24 cellular contexts compared by ENCODE assay signal in genomic region chr3:93994056-93994455, GRCh38. TPM values are rescaled to one million over a fixed set of nuclear protein-coding genes. Genes with fewer than 3 reads are reported as not detected.
A peak's percentile ranks its signal among the peaks of the same experiment; 100 is the strongest.
DNase-seq lines count a peak whose midpoint lies in the region; ATAC-seq, FAIRE-seq and TF ChIP-seq lines count a peak whose summit lies in the region.
"Had no signal": no experiment of that assay in that cellular context is flagged by ENCODE, and none has a peak within 500 bp of the region (broad histone marks: within the 10 kb centered on the region; RNA-seq: fewer than 3 reads in every experiment).

No MANE protein-coding gene starts in this region.

- H3K9ac ChIP-seq in keratinocyte (ENCODE audit: control insufficient read depth, extremely low read depth, insufficient read depth, low read length), result no peak overlapping the region
- no peak overlapping the region for H3K9ac ChIP-seq in endodermal cell (ENCODE audit: extremely low read depth, low read length, poor library complexity, severe bottlenecking)

- WGBS in endodermal cell (ENCODE audit: insufficient coverage in 1 of 2, insufficient read length in 1 of 2), 2 experiments, result 89 to 100% methylated on average over 2 of the region's 3 CpGs

- in situ Hi-C loops in HAP-1 (cut with MboI; ENCODE audit: low sequenced_read_pairs), result no loop called here

- H3K4me2 ChIP-seq in keratinocyte (ENCODE audit: control insufficient read depth, extremely low read depth, insufficient read depth, low read depth, low read length), result no peak overlapping the region
- H3K4me2 ChIP-seq: A549, GM23338 had no signal

- no peaks in the 10 kb centered on the region for H4K20me1 ChIP-seq in keratinocyte (ENCODE audit: control insufficient read depth, extremely low read depth, insufficient read depth, low read length)

- H3K27ac ChIP-seq in keratinocyte (ENCODE audit: control insufficient read depth, insufficient read depth, low read length), result no peak overlapping the region
- no peak overlapping the region for H3K27ac ChIP-seq in endodermal cell (ENCODE audit: low read depth, low read length)
- H3K27ac ChIP-seq: A549, Peyer's patch, SJSA1 had no signal

- H3K9me3 ChIP-seq in keratinocyte (ENCODE audit: control insufficient read depth, low read depth, low read length), result no peaks in the 10 kb centered on the region
- H3K9me3 ChIP-seq in HAP-1, result no peaks in the 10 kb centered on the region
- H3K9me3 ChIP-seq in endodermal cell (ENCODE audit: control insufficient read depth, low read length), result no peaks in the 10 kb centered on the region
- H3K9me3 ChIP-seq: A549, Caco-2, MG63, Peyer's patch, SJSA1 had no signal

- no peaks in the 10 kb centered on the region for H3K27me3 Mint-ChIP-seq in endodermal cell (ENCODE audit: insufficient read depth)
- H3K27me3 Mint-ChIP-seq: CD4-positive, alpha-beta T cell had no signal

- no peak overlapping the region for H3K4me3 Mint-ChIP-seq in endodermal cell
- H3K4me3 Mint-ChIP-seq: CD4-positive, alpha-beta T cell; GM23338 had no signal

- H3K9me1 ChIP-seq in keratinocyte (ENCODE audit: control insufficient read depth, extremely low read depth, insufficient read depth, low read length), result no peaks in the 10 kb centered on the region

- no peaks in the 10 kb centered on the region for H3K9me3 Mint-ChIP-seq in endodermal cell
- H3K9me3 Mint-ChIP-seq: CD4-positive, alpha-beta T cell; GM23338 had no signal

- dilution Hi-C loops in keratinocyte (cut with MboI; ENCODE audit: extremely low pct_ligation_motif_present, low sequenced_read_pairs), result no loop called here

- H3K36me3 ChIP-seq in keratinocyte (ENCODE audit: control insufficient read depth in 2 of 2, extremely low read depth in 1 of 2, insufficient read depth in 2 of 2, low read length in 2 of 2) (no peaks in the 10 kb centered on the region), HAP-1 (replicated peaks) (no peaks in the 10 kb centered on the region), endodermal cell (ENCODE audit: control insufficient read depth, insufficient read depth, low read length) (peaks cover 8% of the 10 kb centered on the region)
- H3K36me3 ChIP-seq: MG63, Peyer's patch, SJSA1 had no signal

- H3K79me2 ChIP-seq in keratinocyte (ENCODE audit: control insufficient read depth, insufficient read depth, low read length), result peaks cover 2% of the 10 kb centered on the region

- H3K27ac Mint-ChIP-seq in endodermal cell, result no peak overlapping the region
- H3K27ac Mint-ChIP-seq: CD4-positive, alpha-beta T cell; GM23338 had no signal

- H3K4me1 Mint-ChIP-seq in endodermal cell, result no peaks in the 10 kb centered on the region

- FAIRE-seq in keratinocyte (lab: Jason Lieb, UNC), result peak; percentile 34
- FAIRE-seq: A549, GM12878, GM19239, HepG2 had no signal

- H3K36me3 Mint-ChIP-seq in endodermal cell (ENCODE audit: low read depth), result peaks cover 19% of the 10 kb centered on the region

- H3K27me3 ChIP-seq in keratinocyte (ENCODE audit: control insufficient read depth, extremely low read depth, insufficient read depth, low read length), result no peaks in the 10 kb centered on the region
- H3K27me3 ChIP-seq in HAP-1 (ENCODE audit: low read depth), result no peaks in the 10 kb centered on the region
- no peaks in the 10 kb centered on the region for H3K27me3 ChIP-seq in endodermal cell (ENCODE audit: control insufficient read depth, insufficient read depth, low read length, poor library complexity, severe bottlenecking)
- H3K27me3 ChIP-seq: MG63, Peyer's patch, SJSA1 had no signal

- ATAC-seq in HG03457 (IDR thresholded peaks at IDR 0.05; ENCODE audit: unreplicated experiment), result no peak
- ATAC-seq: A549, GM12878, GM23338, HepG2 had no signal

- H2AFZ ChIP-seq in keratinocyte (ENCODE audit: control insufficient read depth, low read length), result no peak overlapping the region
- H2AFZ ChIP-seq: GM23338 had no signal

- H3K4me3 ChIP-seq in choroid plexus epithelial cell (ENCODE audit: low read depth, low read length), result no peak overlapping the region
- H3K4me3 ChIP-seq in keratinocyte (ENCODE audit: control insufficient read depth in 2 of 3, extremely low read depth in 1 of 3, insufficient read depth in 2 of 3, low read depth in 1 of 3, low read length in 3 of 3), result no peak overlapping the region
- no peak overlapping the region for H3K4me3 ChIP-seq in HAP-1
- H3K4me3 ChIP-seq in endodermal cell (ENCODE audit: low read length), result no peak overlapping the region
- H3K4me3 ChIP-seq: A549, GM12878, GM23338, MG63, Peyer's patch, SJSA1 had no signal

- no peaks in the 10 kb centered on the region for H3K4me1 ChIP-seq in keratinocyte (ENCODE audit: control insufficient read depth, extremely low read depth, insufficient read depth, low read length)
- H3K4me1 ChIP-seq in HAP-1, result no peaks in the 10 kb centered on the region; the same call in 1 of the 2 replicates
- no peaks in the 10 kb centered on the region for H3K4me1 ChIP-seq in endodermal cell (ENCODE audit: control insufficient read depth, insufficient read depth, low read length)
- H3K4me1 ChIP-seq: A549, Caco-2, Peyer's patch had no signal

- DNase-seq in ELR (ENCODE audit: low read depth), result peak; percentile 12
- peak; percentile 5 for DNase-seq in M059J (ENCODE audit: low read depth)
- DNase-seq in choroid plexus epithelial cell (ENCODE audit: low read depth), result peak; percentile 53
- no peak for DNase-seq in keratinocyte (ENCODE audit: low read depth, low spot score)
- DNase-seq in HAP-1 (ENCODE audit: low spot score in 2 of 2), result no peak
- DNase-seq in endodermal cell, result no peak
- DNase-seq: Caco-2; CD4-positive, alpha-beta T cell; GF-D8; KG1; MG63; NCI-H1105; NCI-H1694; NK-92 treated with Interleukin-12 subunit alpha and Interleukin-12 subunit beta, amount 100 ng/mL, for 24 hours; Peyer's patch had no signal

- TF ChIP-seq CTCF in choroid plexus epithelial cell (conservative IDR thresholded peaks at IDR 0.05; ENCODE audit: low read depth, low read length), result no peak
- TF ChIP-seq CTCF in keratinocyte (optimal IDR thresholded peaks at IDR 0.05 in 1 of 3, IDR thresholded peaks at IDR 0.05 in 1 of 3, conservative IDR thresholded peaks at IDR 0.05 in 1 of 3; ENCODE audit: extremely low read depth in 1 of 3, insufficient read depth in 2 of 3, low read length in 3 of 3), result no peak
- no peak for TF ChIP-seq CTCF in endodermal cell (conservative IDR thresholded peaks at IDR 0.05)

RNA-seq across cellular contexts. Expression of gene ARL13B, which starts 14.1 kb away (rescaled TPM):
- total RNA-seq in M059J (2014; rRNA removed; shearing (Covaris generic)), result 15.3 and 20.9 TPM in 2 replicates
- polyA plus RNA-seq in keratinocyte, result 4.7 to 6.8 TPM (median 5.4 TPM) in 3 replicates
- 13.9 TPM for polyA plus RNA-seq in keratinocyte (2011; ENCODE audit: low read depth)
- 2.4 and 3.3 TPM in 2 replicates for polyA plus RNA-seq in keratinocyte (2011; cell fraction: cytosol; rRNA removed)
- 5.8 and 8.3 TPM in 2 replicates for polyA plus RNA-seq in keratinocyte (2011; cell fraction: nucleus; rRNA removed)
- 3.6 and 5.7 TPM in 2 replicates for polyA plus RNA-seq in keratinocyte (2012; ENCODE audit: low replicate concordance)
- polyA minus RNA-seq in keratinocyte, result 1.5 to 2.3 TPM (median 1.5 TPM) in 3 replicates
- 7.9 TPM for polyA minus RNA-seq in keratinocyte (2011; cell fraction: cytosol; rRNA and poly(A)+ RNA removed)
- polyA minus RNA-seq in keratinocyte (2011; cell fraction: nucleus; rRNA and poly(A)+ RNA removed), result 4.4 and 5.0 TPM in 2 replicates
- 10 to 100 TPM; 17.2 to 23.9 TPM for total RNA-seq in endodermal cell
- 16.0 TPM for polyA plus RNA-seq in endodermal cell (2013, experiment 1 of 2)
- polyA plus RNA-seq in endodermal cell (2013, experiment 2 of 2), result 15.8 TPM

RNA-seq across cellular contexts. Expression of gene PROS1, which starts 20.4 kb away (rescaled TPM):
- 4.0 and 4.5 TPM in 2 replicates for total RNA-seq in M059J (2014; rRNA removed; shearing (Covaris generic))
- 1.5 to 6.7 TPM (median 3.8 TPM) in 3 replicates for polyA plus RNA-seq in keratinocyte
- polyA plus RNA-seq in keratinocyte (2011; ENCODE audit: low read depth), result 12.9 TPM
- polyA plus RNA-seq in keratinocyte (2011; cell fraction: cytosol; rRNA removed), result 1.6 and 3.7 TPM in 2 replicates
- 7.0 and 7.9 TPM in 2 replicates for polyA plus RNA-seq in keratinocyte (2011; cell fraction: nucleus; rRNA removed)
- polyA plus RNA-seq in keratinocyte (2012; ENCODE audit: low replicate concordance), result 1.8 and 6.2 TPM in 2 replicates
- polyA minus RNA-seq in keratinocyte, result 1.9 to 4.1 TPM in 2 of 3 replicates, not detected in the other
- 2.9 TPM for polyA minus RNA-seq in keratinocyte (2011; cell fraction: cytosol; rRNA and poly(A)+ RNA removed)
- polyA minus RNA-seq in keratinocyte (2011; cell fraction: nucleus; rRNA and poly(A)+ RNA removed), result 4.0 and 7.8 TPM in 2 replicates
- total RNA-seq in endodermal cell, result 10 to 100 TPM in 1 of 2 donors, 1 to 10 TPM in 1; 8.8 to 52.4 TPM
- polyA plus RNA-seq in endodermal cell (2013, experiment 1 of 2), result 15.4 TPM
- 19.5 TPM for polyA plus RNA-seq in endodermal cell (2013, experiment 2 of 2)
- total RNA-seq: CD4-positive, alpha-beta T cell had no signal
- polyA plus RNA-seq: GM12878 had no signal

RNA-seq across cellular contexts. Expression of gene STX19, which starts 34.3 kb away (rescaled TPM):
- not detected in 2 replicates for total RNA-seq in M059J (2014; rRNA removed; shearing (Covaris generic))
- polyA plus RNA-seq in keratinocyte, result 0.16 to 0.30 TPM (median 0.28 TPM) in 3 replicates
- polyA plus RNA-seq in keratinocyte (2011; ENCODE audit: low read depth), result 4.9 TPM
- 0.21 and 0.34 TPM in 2 replicates for polyA plus RNA-seq in keratinocyte (2011; cell fraction: cytosol; rRNA removed)
- 0.12 and 0.31 TPM in 2 replicates for polyA plus RNA-seq in keratinocyte (2011; cell fraction: nucleus; rRNA removed)
- 0.13 and 2.4 TPM in 2 replicates for polyA plus RNA-seq in keratinocyte (2012; ENCODE audit: low replicate concordance)
- polyA minus RNA-seq in keratinocyte, result not detected in 3 replicates
- not detected for polyA minus RNA-seq in keratinocyte (2011; cell fraction: cytosol; rRNA and poly(A)+ RNA removed)
- not detected in 2 replicates for polyA minus RNA-seq in keratinocyte (2011; cell fraction: nucleus; rRNA and poly(A)+ RNA removed)
- total RNA-seq in endodermal cell, result not detected
- 0.21 TPM for polyA plus RNA-seq in endodermal cell (2013, experiment 1 of 2)
- 0.25 TPM for polyA plus RNA-seq in endodermal cell (2013, experiment 2 of 2)
- total RNA-seq: Caco-2; CD4-positive, alpha-beta T cell; GM12878; GM23338; HepG2; NCI-H460; SJSA1 had no signal
- polyA plus RNA-seq: BJ, HepG2 had no signal

Comparison
In these comparisons a context has a peak if more than half of its experiments do, and no peak if none do; other contexts are left out.
1. DNase-seq: peak in ELR (single experiment), M059J (single experiment) and choroid plexus epithelial cell (single experiment); none in keratinocyte (single experiment), HAP-1 (0 of 2) and endodermal cell (single experiment).